21 cellular contexts compared by ENCODE assay signal in the genomic region with DNA sequence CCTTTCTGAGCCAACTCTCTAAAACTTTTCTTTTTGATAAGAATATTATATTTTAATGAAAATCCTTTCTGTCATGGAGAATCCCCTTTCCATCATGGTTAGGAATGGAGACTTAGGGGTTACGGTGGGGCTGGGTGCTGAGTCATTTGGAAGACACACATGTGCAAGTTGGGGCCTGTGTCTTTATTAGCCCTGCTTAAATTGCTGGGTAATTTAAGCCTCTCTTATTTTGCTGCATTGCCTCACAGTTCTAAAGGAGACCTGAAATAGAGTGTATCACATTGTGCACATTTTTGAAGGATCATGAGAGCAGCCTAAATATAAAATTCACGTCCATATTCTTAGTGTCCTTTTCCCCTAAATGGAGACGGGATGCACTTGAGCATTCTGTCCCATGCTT.
"Had no signal": no experiment of that assay in that cellular context is flagged by ENCODE, and none has a peak within 500 bp of the region (broad histone marks: within the 10 kb centered on the region; RNA-seq: fewer than 3 reads in every experiment).

No MANE protein-coding gene starts in this region.

- H3K4me3 ChIP-seq: MG63 had no signal

- H3K36me3 ChIP-seq: MG63 had no signal

- H3K9me3 ChIP-seq: MG63 had no signal

- H3K27ac ChIP-seq: HL-60 had no signal

- DNase-seq: IMR-90, Karpas-422, KG1, MG63, NCI-H1092, NCI-H1105 treated with DMSO at 0.1 percent for 48 hours, NCI-H1436, NCI-H187, NCI-H2029, NCI-H2081 treated with DMSO at 0.1 percent for 48 hours, NCI-H2171, NCI-H226, NCI-H446, NCI-H510A, NCI-H524 treated with DMSO at 0.1 percent for 48 hours, NCI-H82, Right ventricle myocardium superior, RPMI8226, SIG-M5 had no signal

- FAIRE-seq: RCC 7860 had no signal
